ENCODE assay signal across 20 cellular contexts in the genomic region with DNA sequence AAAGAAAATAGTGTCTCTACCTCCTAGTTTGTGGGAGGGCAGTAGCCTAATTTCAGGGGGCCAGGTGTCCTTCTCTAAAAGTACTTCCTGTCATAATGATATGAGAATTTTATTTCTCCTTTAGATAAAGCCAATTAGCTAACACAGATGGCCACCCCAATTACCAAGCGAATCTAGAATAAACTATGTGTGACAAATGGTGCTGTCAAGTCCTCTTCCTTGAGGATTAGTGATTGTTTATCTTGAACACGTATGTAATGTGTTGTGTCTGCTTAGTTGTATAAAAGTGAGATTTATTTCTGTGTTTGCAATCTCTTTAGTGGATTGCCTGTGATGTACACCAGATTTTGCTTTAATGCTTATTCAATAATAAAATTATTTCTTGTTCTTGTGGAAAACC.
DNase-seq lines count a peak whose midpoint lies in the region; ATAC-seq and TF ChIP-seq lines count a peak whose summit lies in the region.
"Had no signal": no experiment of that assay in that cellular context is flagged by ENCODE, and none has a peak within 500 bp of the region (broad histone marks: within the 10 kb centered on the region; RNA-seq: fewer than 3 reads in every experiment).

No MANE protein-coding gene starts in this region.

- H3K27me3 ChIP-seq in PC-3 (ENCODE audit: low read length) (no peaks in the 10 kb centered on the region), smooth muscle cell (ENCODE audit: low read depth) (no peaks in the 10 kb centered on the region)
- H3K27me3 ChIP-seq: Peyer's patch had no signal

- 42% methylated on average over 2 of the region's 2 CpGs for WGBS in smooth muscle cell (ENCODE audit: low lambda C conversion rate)

- no peaks in the 10 kb centered on the region for H3K79me2 ChIP-seq in PC-3 (ENCODE audit: low read length)
- H3K79me2 ChIP-seq in smooth muscle cell (ENCODE audit: low read depth): no peaks in the 10 kb centered on the region

- H3K27ac Mint-ChIP-seq in brain: peak overlapping the region; percentile 5 to 92 (median 73)
- H3K27ac Mint-ChIP-seq: GM23338, T-cell had no signal

- TF ChIP-seq CTCF in PC-3 (conservative IDR thresholded peaks at IDR 0.05; ENCODE audit: low read depth, low read length): no peak
- TF ChIP-seq CTCF in brain (conservative IDR thresholded peaks at IDR 0.05): no peak
- no peak for TF ChIP-seq CTCF in smooth muscle cell (IDR thresholded peaks at IDR 0.05; ENCODE audit: borderline replicate concordance, insufficient read depth, poor library complexity, severe bottlenecking)

- peaks cover 2% of the 10 kb centered on the region for H3K27me3 Mint-ChIP-seq in brain
- H3K27me3 Mint-ChIP-seq: T-cell had no signal

- intact Hi-C loops in PC-3 (cut with micrococcal nuclease): no loop called here
- intact Hi-C loops in sciatic nerve (cut with DNase I): no loop called here

- DNase-seq in NCI-H69 (lab: John Stamatoyannopoulos, UW): peak; percentile 82
- no peak for DNase-seq in PC-3
- DNase-seq in smooth muscle cell (lab: John Stamatoyannopoulos, UW; ENCODE audit: unreplicated experiment): no peak
- no peak for DNase-seq in sciatic nerve (ENCODE audit: low spot score)
- no peak for DNase-seq in DMS114 treated with DMSO at 0.1 percent for 48 hours (lab: John Stamatoyannopoulos, UW; ENCODE audit: unreplicated experiment)
- DNase-seq: C1 segment of cervical spinal cord, DMS153, GF-D8, NCI-H1105 treated with DMSO at 0.1 percent for 48 hours, NCI-H187, NCI-H2107, NCI-H510A, Peyer's patch, T-cell had no signal

- no peak overlapping the region for H3K4me2 ChIP-seq in PC-3 (ENCODE audit: low read length)
- H3K4me2 ChIP-seq in smooth muscle cell: no peak overlapping the region
- H3K4me2 ChIP-seq: GM23338 had no signal

- no peaks in the 10 kb centered on the region for H3K36me3 ChIP-seq in PC-3 (ENCODE audit: low read depth, low read length)
- no peaks in the 10 kb centered on the region for H3K36me3 ChIP-seq in smooth muscle cell (ENCODE audit: low read depth)
- H3K36me3 ChIP-seq: Peyer's patch had no signal

- no peaks in the 10 kb centered on the region for H3K4me1 ChIP-seq in PC-3 (ENCODE audit: insufficient read depth, low read length)
- no peaks in the 10 kb centered on the region for H3K4me1 ChIP-seq in smooth muscle cell (ENCODE audit: low read depth)
- H3K4me1 ChIP-seq: Peyer's patch had no signal

- H3K36me3 Mint-ChIP-seq in brain: no peaks in the 10 kb centered on the region
- H3K36me3 Mint-ChIP-seq: T-cell had no signal

- peaks cover 12% of the 10 kb centered on the region for H3K4me1 Mint-ChIP-seq in brain
- H3K4me1 Mint-ChIP-seq: T-cell had no signal

- no TSS peak for BruUV-seq in PC-3 (replicated peaks; lab: Mats Ljungman, UMichigan)

- no peak overlapping the region for H2AFZ ChIP-seq in PC-3 (ENCODE audit: low read length)
- peak overlapping the region; percentile 58 for H2AFZ ChIP-seq in smooth muscle cell (ENCODE audit: low read depth)

- POLR2A ChIA-PET in PC-3 (lab: Charles Lee; ENCODE audit: unreplicated experiment): no interaction called here

- ATAC-seq in PC-3: no peak
- ATAC-seq in HG03045 (IDR thresholded peaks at IDR 0.05; ENCODE audit: unreplicated experiment): no peak
- ATAC-seq in sciatic nerve: no peak
- ATAC-seq: GM23338, HCT116, K562, T-cell had no signal

- H3K9me3 Mint-ChIP-seq in brain: peaks cover 0 to 10% (median 4%) of the 10 kb centered on the region in 5 experiments
- H3K9me3 Mint-ChIP-seq: GM23338 had no signal

- H3K4me3 ChIP-seq in PC-3 (ENCODE audit: low read length) (no peak overlapping the region), smooth muscle cell (no peak overlapping the region)
- H3K4me3 ChIP-seq: GM23338, K562, Peyer's patch, SK-N-MC had no signal

- CTCF ChIA-PET in PC-3 (lab: Charles Lee): no interaction called here

- H3K9me2 ChIP-seq in PC-3 (replicated peaks; ENCODE audit: low read length): no peaks in the 10 kb centered on the region

- H3K27ac ChIP-seq in PC-3 (ENCODE audit: low read length) (peak overlapping the region; percentile 49), smooth muscle cell (ENCODE audit: low read depth) (peak overlapping the region; percentile 45)
- H3K27ac ChIP-seq: Peyer's patch, SK-N-MC had no signal

- H3F3A ChIP-seq in PC-3 (ENCODE audit: low read length, unreplicated experiment): no peaks in the 10 kb centered on the region
- H3F3A ChIP-seq in smooth muscle cell (ENCODE audit: low read depth): no peaks in the 10 kb centered on the region

- H3K4me3 Mint-ChIP-seq in brain: no peak overlapping the region
- H3K4me3 Mint-ChIP-seq: GM23338, T-cell had no signal

- H4K20me1 ChIP-seq in PC-3 (ENCODE audit: low read length): no peaks in the 10 kb centered on the region
- H4K20me1 ChIP-seq in smooth muscle cell (ENCODE audit: low read depth): no peaks in the 10 kb centered on the region

- no peak overlapping the region for H3K9ac ChIP-seq in PC-3 (ENCODE audit: low read length)
- H3K9ac ChIP-seq in smooth muscle cell (ENCODE audit: low read depth): no peak overlapping the region

- no peaks in the 10 kb centered on the region for H3K9me3 ChIP-seq in PC-3 (ENCODE audit: low read length)
- no peaks in the 10 kb centered on the region for H3K9me3 ChIP-seq in smooth muscle cell (replicated peaks; ENCODE audit: low read depth)
- H3K9me3 ChIP-seq: Peyer's patch had no signal
